Comparison of ENCODE assay signal across 8 cellular contexts in the genomic region with DNA sequence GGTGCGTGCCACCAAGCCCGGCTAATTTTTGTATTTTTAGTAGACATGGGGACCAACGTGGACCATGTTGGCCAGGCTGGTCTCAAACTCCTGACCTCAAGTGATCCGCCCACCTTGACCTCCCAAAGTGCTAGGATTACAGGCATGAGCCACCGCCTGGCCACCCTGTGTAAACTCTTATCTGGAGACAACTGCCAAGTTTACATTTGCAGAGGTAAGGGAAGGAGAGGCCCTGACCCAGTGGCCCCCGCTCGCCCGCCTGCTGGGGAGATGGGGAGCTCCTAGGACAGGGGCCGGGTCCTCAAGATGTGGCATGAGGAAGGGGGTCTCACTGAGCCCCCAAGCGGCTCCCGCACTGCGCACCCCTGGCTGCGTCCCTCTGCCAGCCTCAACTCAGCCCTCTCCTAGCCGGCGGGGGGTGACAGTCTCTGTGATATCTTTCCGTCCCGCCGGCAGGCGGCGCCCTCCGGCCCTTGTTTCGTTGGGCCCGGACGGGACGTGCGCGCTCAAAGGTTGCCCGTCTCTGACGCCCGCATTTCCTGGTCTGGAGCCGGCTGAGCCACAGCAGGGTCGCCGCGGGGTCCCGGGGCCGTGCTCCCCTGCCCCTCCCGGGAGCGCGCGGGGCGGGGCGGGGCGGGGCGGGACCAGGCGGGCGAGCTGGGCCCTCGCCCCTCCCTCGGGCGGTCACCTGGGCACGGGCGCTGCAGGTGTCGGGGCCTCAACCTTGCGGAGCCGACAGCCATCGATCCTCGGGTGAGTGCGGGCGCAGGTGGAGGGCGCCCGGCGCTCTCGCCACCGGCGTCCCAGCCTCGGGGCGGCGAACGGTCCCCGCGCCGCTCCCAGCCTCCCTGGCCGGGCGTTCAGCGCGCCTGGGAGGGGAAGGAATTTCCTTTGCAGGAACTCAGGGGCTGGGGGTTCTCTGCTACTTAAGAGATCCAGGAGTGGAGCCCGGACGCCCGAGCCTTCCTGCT. TPM values are rescaled to one million over a fixed set of nuclear protein-coding genes. Genes with fewer than 3 reads are reported as not detected.
A peak's percentile ranks its signal among the peaks of the same experiment; 100 is the strongest.
DNase-seq lines count a peak whose midpoint lies in the region; ATAC-seq and TF ChIP-seq lines count a peak whose summit lies in the region.

A gene with protein sequence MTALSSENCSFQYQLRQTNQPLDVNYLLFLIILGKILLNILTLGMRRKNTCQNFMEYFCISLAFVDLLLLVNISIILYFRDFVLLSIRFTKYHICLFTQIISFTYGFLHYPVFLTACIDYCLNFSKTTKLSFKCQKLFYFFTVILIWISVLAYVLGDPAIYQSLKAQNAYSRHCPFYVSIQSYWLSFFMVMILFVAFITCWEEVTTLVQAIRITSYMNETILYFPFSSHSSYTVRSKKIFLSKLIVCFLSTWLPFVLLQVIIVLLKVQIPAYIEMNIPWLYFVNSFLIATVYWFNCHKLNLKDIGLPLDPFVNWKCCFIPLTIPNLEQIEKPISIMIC (plus strand): TSS at position 533 of the 971 bp plus-strand sequence. CDS start 45,978 bp downstream, outside the sequence.

- H3K9me3 ChIP-seq in HUES48 (ENCODE audit: control insufficient read depth, insufficient read depth, low read length) (no peaks in the 10 kb centered on the region), neuronal stem cell (replicated peaks in 1 of 2; ENCODE audit: control insufficient read depth in 2 of 2, insufficient read depth in 1 of 2, low read depth in 1 of 2, low read length in 2 of 2) (no peaks in the 10 kb centered on the region), testis (no peaks in the 10 kb centered on the region)

- TF ChIP-seq CTCF in foreskin keratinocyte (conservative IDR thresholded peaks at IDR 0.05) (peak; percentile 78), testis (IDR thresholded peaks at IDR 0.05) (peak; percentile 51 to 73 (median 59))

- peaks cover 15% of the 10 kb centered on the region for H3K4me1 ChIP-seq in HUES48 (ENCODE audit: control insufficient read depth, insufficient read depth, low read length)
- H3K4me1 ChIP-seq in foreskin keratinocyte: no peaks in the 10 kb centered on the region
- peaks cover 0 to 6% of the 10 kb centered on the region in 2 donors for H3K4me1 ChIP-seq in neuronal stem cell (ENCODE audit: control insufficient read depth in 2 of 2, insufficient read depth in 1 of 2, low read depth in 1 of 2, low read length in 2 of 2)
- H3K4me1 ChIP-seq in testis: no peaks in the 10 kb centered on the region

- H2AFZ ChIP-seq in neuronal stem cell (ENCODE audit: low read length): peak within 1 kb of the TSS; percentile 95

- H3K27me3 ChIP-seq in HUES48 (ENCODE audit: control insufficient read depth, insufficient read depth, low read length): no peaks in the 10 kb centered on the region
- peaks cover 48% of the 10 kb centered on the region for H3K27me3 ChIP-seq in foreskin keratinocyte
- peaks cover 0 to 54% (median 19%) of the 10 kb centered on the region in 3 experiments for H3K27me3 ChIP-seq in neuronal stem cell (ENCODE audit: control insufficient read depth in 3 of 3, insufficient read depth in 3 of 3, low read depth in 1 of 3, low read length in 3 of 3)
- no peaks in the 10 kb centered on the region for H3K27me3 ChIP-seq in testis

- peak within 1 kb of the TSS; percentile 78 for H3K18ac ChIP-seq in neuronal stem cell (ENCODE audit: low read length)

- ATAC-seq in GM21515 (IDR thresholded peaks at IDR 0.05; ENCODE audit: unreplicated experiment) (peak; percentile 85), foreskin keratinocyte (peak; percentile 76)
- ATAC-seq in activated T-cell treated with anti-CD3 and anti-CD28 coated beads, Interleukin-2, amount 50 U/mL, for 72 hours (replicated peaks in 1 of 2): peak; percentile 92 to 94

- peak within 1 kb of the TSS; percentile 84 to 88 for H3K4me3 Mint-ChIP-seq in activated T-cell treated with anti-CD3 and anti-CD28 coated beads, Interleukin-2, amount 50 U/mL, for 72 hours

- H3K79me1 ChIP-seq in neuronal stem cell (ENCODE audit: low read depth, low read length): no peaks in the 10 kb centered on the region

- H3K27ac Mint-ChIP-seq in activated T-cell treated with anti-CD3 and anti-CD28 coated beads, Interleukin-2, amount 50 U/mL, for 72 hours: no peak within 1 kb of the TSS

- H3K4me3 ChIP-seq in HUES48 (ENCODE audit: low read depth, low read length): peak within 1 kb of the TSS; percentile 84
- peak within 1 kb of the TSS; percentile 43 to 87 for H3K4me3 ChIP-seq in neuronal stem cell (ENCODE audit: low read length in 2 of 2)
- peak within 1 kb of the TSS; percentile 62 for H3K4me3 ChIP-seq in testis

- peaks cover 19% of the 10 kb centered on the region for H3K27me3 Mint-ChIP-seq in activated T-cell treated with anti-CD3 and anti-CD28 coated beads, Interleukin-2, amount 50 U/mL, for 72 hours (ENCODE audit: low read depth)

- H2BK5ac ChIP-seq in neuronal stem cell (ENCODE audit: low read length): no peak within 1 kb of the TSS

- no peak for TF ChIP-seq POLR2A in testis (IDR thresholded peaks at IDR 0.05)

- no peak within 1 kb of the TSS for H2BK15ac ChIP-seq in neuronal stem cell (ENCODE audit: low read length)

- H3K9me3 Mint-ChIP-seq in activated T-cell treated with anti-CD3 and anti-CD28 coated beads, Interleukin-2, amount 50 U/mL, for 72 hours: no peaks in the 10 kb centered on the region

- no CpG with 5 or more reads among the region's 78 CpGs for WGBS in neuronal stem cell (ENCODE audit: extremely low coverage in 2 of 2, insufficient read length in 2 of 2, insufficient replicate concordance in 1 of 2), 2 donors
- WGBS in testis, 2 donors: 5 to 18% methylated on average over 11 to 57 of the region's 78 CpGs

- peak; percentile 92 for DNase-seq in DMS53 (lab: John Stamatoyannopoulos, UW)
- peak; percentile 38 for DNase-seq in OCI-M2 (lab: John Stamatoyannopoulos, UW; ENCODE audit: unreplicated experiment)
- DNase-seq in activated T-cell treated with anti-CD3 and anti-CD28 coated beads, Interleukin-2, amount 50 U/mL, for 72 hours: peak; percentile 87 to 93
- no peak for DNase-seq in foreskin keratinocyte
- DNase-seq in neuronal stem cell (ENCODE audit: low spot score): peak; percentile 48
- peak; percentile 83 for DNase-seq in testis

- 0 out of 2 replicates have a peak within 1 kb of the TSS, but pooled peaks have one; percentile 12 for H3K9ac ChIP-seq in HUES48 (ENCODE audit: low read depth, low read length)
- H3K9ac ChIP-seq in neuronal stem cell (ENCODE audit: low read depth, low read length, poor library complexity): peak within 1 kb of the TSS; percentile 80

- no peak within 1 kb of the TSS for H4K91ac ChIP-seq in neuronal stem cell (ENCODE audit: low read depth, low read length, poor library complexity)

- H3K36me3 ChIP-seq in HUES48 (ENCODE audit: control insufficient read depth, insufficient read depth, low read length) (no peaks in the 10 kb centered on the region), neuronal stem cell (replicated peaks in 1 of 2; ENCODE audit: control insufficient read depth in 2 of 2, insufficient read depth in 2 of 2, low read length in 2 of 2) (no peaks in the 10 kb centered on the region), testis (ENCODE audit: low read depth, missing control alignments) (no peaks in the 10 kb centered on the region)

- H3K36me3 Mint-ChIP-seq in activated T-cell treated with anti-CD3 and anti-CD28 coated beads, Interleukin-2, amount 50 U/mL, for 72 hours (ENCODE audit: insufficient read depth in 2 of 2): no peaks in the 10 kb centered on the region

- H3K23ac ChIP-seq in neuronal stem cell (ENCODE audit: low read depth, low read length, poor library complexity): no peak within 1 kb of the TSS

- intact Hi-C loops in testis (cut with DNase I; ENCODE audit: low total_unique reads): no loop called here

- no peak within 1 kb of the TSS for H2BK120ac ChIP-seq in neuronal stem cell (ENCODE audit: low read depth, low read length)

- H2BK12ac ChIP-seq in neuronal stem cell (ENCODE audit: low read length): peak within 1 kb of the TSS; percentile 8

- no peak within 1 kb of the TSS for H3K27ac ChIP-seq in HUES48 (ENCODE audit: low read depth, low read length)
- no peak within 1 kb of the TSS for H3K27ac ChIP-seq in foreskin keratinocyte
- H3K27ac ChIP-seq in neuronal stem cell (replicated peaks; ENCODE audit: low read length): no peak within 1 kb of the TSS
- H3K27ac ChIP-seq in testis: no peak within 1 kb of the TSS

- H3K4ac ChIP-seq in neuronal stem cell (ENCODE audit: low read length): no peak within 1 kb of the TSS

- H3K4me1 Mint-ChIP-seq in activated T-cell treated with anti-CD3 and anti-CD28 coated beads, Interleukin-2, amount 50 U/mL, for 72 hours (ENCODE audit: low read depth): peaks cover 45% of the 10 kb centered on the region

- peak within 1 kb of the TSS; percentile 89 for H3K4me2 ChIP-seq in neuronal stem cell (ENCODE audit: insufficient read depth, low read length, poor library complexity, severe bottlenecking)

- H2AK5ac ChIP-seq in neuronal stem cell (ENCODE audit: low read depth, low read length): no peak within 1 kb of the TSS

- peak within 1 kb of the TSS; percentile 51 for H3K14ac ChIP-seq in neuronal stem cell (ENCODE audit: low read length)

- peak within 1 kb of the TSS; percentile 32 for H4K8ac ChIP-seq in neuronal stem cell (ENCODE audit: low read depth, low read length)

RNA-seq across cellular contexts. Expression of the gene that starts here (rescaled TPM):
- 10 to 100 TPM; 13.3 to 14.4 TPM for total RNA-seq in activated T-cell treated with anti-CD3 and anti-CD28 coated beads, Interleukin-2, amount 50 U/mL, for 72 hours
- total RNA-seq in foreskin keratinocyte: 0.10 and 0.42 TPM in 2 replicates
- 0.17 and 0.31 TPM in 2 replicates for polyA plus RNA-seq in foreskin keratinocyte
- polyA plus RNA-seq in neuronal stem cell (2013, experiment 1 of 2): 0.46 TPM
- polyA plus RNA-seq in neuronal stem cell (2013, experiment 2 of 2): 0.37 TPM
- total RNA-seq in testis: 1 to 10 TPM; 3.9 to 4.2 TPM
- polyA plus RNA-seq in testis (ENCODE audit: insufficient read depth, low read depth, low replicate concordance): 10.4 TPM

Comparison
In these comparisons a context has a peak if more than half of its experiments do, and no peak if none do; other contexts are left out.
1. Peak in ATAC-seq in foreskin keratinocyte; RNA of the gene not detected or under 1 TPM.
2. DNase-seq: peak in DMS53 (single experiment), OCI-M2 (single experiment), activated T-cell treated with anti-CD3 and anti-CD28 coated beads, Interleukin-2, amount 50 U/mL, for 72 hours (2 of 2), neuronal stem cell (single experiment) and testis (single experiment); none in foreskin keratinocyte (0 of 2).
3. Peak in every context shown above with its lines, with median percentiles within 50 percentile points of each other: ATAC-seq and H3K4me3 ChIP-seq.